22 cellular contexts compared by ENCODE assay signal in the genomic region with DNA sequence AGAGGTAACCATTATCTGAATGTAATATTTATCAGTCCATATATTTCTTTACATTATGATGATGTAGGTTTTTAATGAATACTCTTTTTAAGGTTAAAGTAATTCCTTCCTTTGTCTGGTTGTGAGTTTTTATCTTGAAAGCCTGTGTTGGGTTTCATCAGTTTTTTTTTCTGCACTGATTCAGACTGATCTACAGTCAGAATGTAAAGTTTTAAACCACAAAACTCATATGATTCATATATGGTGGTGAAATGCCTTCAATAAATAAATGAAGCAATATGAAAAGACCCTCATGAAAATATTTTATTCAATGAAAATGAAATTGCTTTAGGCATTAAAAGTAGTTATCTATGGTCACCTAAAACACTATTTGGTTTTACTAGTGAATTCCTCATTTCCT. TPM values are rescaled to one million over a fixed set of nuclear protein-coding genes. Genes with fewer than 3 reads are reported as not detected.
"Had no signal": no experiment of that assay in that cellular context is flagged by ENCODE, and none has a peak within 500 bp of the region (broad histone marks: within the 10 kb centered on the region; RNA-seq: fewer than 3 reads in every experiment).

No MANE protein-coding gene starts in this region.

- H3K27ac ChIP-seq: lower lobe of right lung, sigmoid colon, thoracic aorta, upper lobe of right lung had no signal

- H3K4me3 Mint-ChIP-seq: activated CD8-positive, alpha-beta T cell treated with anti-CD3 and anti-CD28 coated beads, Interleukin-2, amount 10 ng/mL, durations not matched to agents 7 days and 5 days; activated T-helper 1 cell treated with anti-CD3 and anti-CD28 coated beads, Interleukin-12 subunit alpha, Interleukin-12 subunit beta, Interleukin-2, Interleukin-4 antibody, amounts not matched to agents 30 ng/mL and 10 ng/mL and 1 ng/mL, durations not matched to agents 14 hours and 24 hours and 36 hours; effector memory CD8-positive, alpha-beta T cell; naive thymus-derived CD4-positive, alpha-beta T cell; neural crest cell had no signal

- H3K27me3 ChIP-seq: heart right ventricle, sigmoid colon, upper lobe of right lung had no signal

- H3K4me3 ChIP-seq: heart right ventricle, lower lobe of right lung, sigmoid colon, smooth muscle cell, thoracic aorta, upper lobe of right lung had no signal

- ATAC-seq: activated CD8-positive, alpha-beta T cell treated with anti-CD3 and anti-CD28 coated beads, Interleukin-2, amount 10 ng/mL, durations not matched to agents 7 days and 5 days; effector memory CD8-positive, alpha-beta T cell; heart right ventricle; left lobe of liver; lower lobe of right lung; naive thymus-derived CD4-positive, alpha-beta T cell; upper lobe of right lung had no signal

- DNase-seq: activated CD4-positive, alpha-beta T cell treated with anti-CD3 and anti-CD28 coated beads for 1 hour; activated CD4-positive, alpha-beta T cell treated with anti-CD3 and anti-CD28 coated beads, Interleukin-2, amount 50 U/mL, for 1 hour; activated CD8-positive, alpha-beta T cell treated with anti-CD3 and anti-CD28 coated beads, Interleukin-2, amount 10 ng/mL, durations not matched to agents 7 days and 5 days; activated gamma-delta T cell; activated naive CD4-positive, alpha-beta T cell treated with anti-CD3 and anti-CD28 coated beads, Interleukin-2, amount 50 U/mL, for 16 hours; dermis blood vessel endothelial cell; effector memory CD8-positive, alpha-beta T cell; heart right ventricle; lower lobe of right lung; naive thymus-derived CD4-positive, alpha-beta T cell; occipital lobe; retina; sigmoid colon; stimulated activated CD4-positive, alpha-beta T cell treated with anti-CD3 and anti-CD28 coated beads, Interleukin-15, amount 100 ng/mL, for 24 hours; stimulated activated naive CD4-positive, alpha-beta T cell; T-helper 1 cell; upper lobe of right lung had no signal

- H3K4me1 ChIP-seq: lower lobe of right lung, upper lobe of right lung had no signal

- H3K4me2 ChIP-seq: smooth muscle cell had no signal

- H3K4me1 Mint-ChIP-seq: naive thymus-derived CD4-positive, alpha-beta T cell; neural crest cell had no signal

- H3K36me3 Mint-ChIP-seq: naive thymus-derived CD4-positive, alpha-beta T cell had no signal

- H3K27ac Mint-ChIP-seq: activated CD8-positive, alpha-beta T cell treated with anti-CD3 and anti-CD28 coated beads, Interleukin-2, amount 10 ng/mL, durations not matched to agents 7 days and 5 days; activated T-helper 1 cell treated with anti-CD3 and anti-CD28 coated beads, Interleukin-12 subunit alpha, Interleukin-12 subunit beta, Interleukin-2, Interleukin-4 antibody, amounts not matched to agents 30 ng/mL and 10 ng/mL and 1 ng/mL, durations not matched to agents 14 hours and 24 hours and 36 hours; effector memory CD8-positive, alpha-beta T cell; naive thymus-derived CD4-positive, alpha-beta T cell had no signal

- H3K9me3 Mint-ChIP-seq: activated T-helper 1 cell treated with anti-CD3 and anti-CD28 coated beads, Interleukin-12 subunit alpha, Interleukin-12 subunit beta, Interleukin-2, Interleukin-4 antibody, amounts not matched to agents 30 ng/mL and 10 ng/mL and 1 ng/mL, durations not matched to agents 14 hours and 24 hours and 36 hours; effector memory CD8-positive, alpha-beta T cell; neural crest cell had no signal

- H3K9me3 ChIP-seq: lower lobe of right lung, sigmoid colon, thoracic aorta, upper lobe of right lung had no signal

- H3K36me3 ChIP-seq: lower lobe of right lung, sigmoid colon, thoracic aorta, upper lobe of right lung had no signal

RNA-seq across cellular contexts. Expression of a gene that starts 47.1 kb away (rescaled TPM):
- total RNA-seq: activated CD8-positive, alpha-beta T cell treated with anti-CD3 and anti-CD28 coated beads, Interleukin-2, amount 10 ng/mL, durations not matched to agents 7 days and 5 days; activated T-helper 1 cell treated with anti-CD3 and anti-CD28 coated beads, Interleukin-12 subunit alpha, Interleukin-12 subunit beta, Interleukin-2, Interleukin-4 antibody, amounts not matched to agents 30 ng/mL and 10 ng/mL and 1 ng/mL, durations not matched to agents 14 hours and 24 hours and 36 hours had no signal
- polyA plus RNA-seq: naive thymus-derived CD4-positive, alpha-beta T cell had no signal
